ENCODE assay signal across 22 cellular contexts in the genomic region with DNA sequence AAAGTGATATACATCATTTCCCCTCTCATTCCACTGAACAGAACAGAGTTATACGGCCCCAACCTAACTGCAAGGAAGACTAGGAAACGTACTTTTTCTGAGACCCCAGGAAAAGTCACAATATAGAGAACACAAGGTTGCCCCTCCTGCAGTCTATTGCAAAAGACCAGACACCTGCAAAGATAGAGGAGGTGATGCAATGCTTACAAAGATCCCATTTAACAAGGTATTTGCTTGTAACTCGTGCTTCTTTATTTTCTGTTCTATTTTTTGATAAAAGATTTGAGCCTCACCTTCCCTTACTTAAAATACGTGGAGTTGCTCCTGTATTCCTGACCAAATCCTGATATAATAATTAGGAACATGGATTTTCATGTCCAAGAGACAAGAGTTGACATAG.
DNase-seq lines count a peak whose midpoint lies in the region; ATAC-seq, FAIRE-seq and TF ChIP-seq lines count a peak whose summit lies in the region.
"Had no signal": no experiment of that assay in that cellular context is flagged by ENCODE, and none has a peak within 500 bp of the region (broad histone marks: within the 10 kb centered on the region; RNA-seq: fewer than 3 reads in every experiment).

No MANE protein-coding gene starts in this region.

- H3K27ac ChIP-seq in HepG2 (ENCODE audit: extremely low read length, insufficient read depth, low read length) (no peak overlapping the region), right lobe of liver (no peak overlapping the region), mesendoderm (ENCODE audit: low read depth, low read length) (no peak overlapping the region), PC-3 (ENCODE audit: low read length) (no peak overlapping the region)
- H3K27ac ChIP-seq: A549; BLaER1 treated with 17β-estradiol and CSF1 and Interleukin-3, amounts not matched to agents 10 nM and 100 nM had no signal

- no peak for DNase-seq in HepG2 (ENCODE audit: low spot score)
- no peak for DNase-seq in right lobe of liver
- DNase-seq in mesendoderm = no peak
- DNase-seq in PC-3 = no peak
- DNase-seq: 8988T; ACHN; AML-193; BE2C; CD4-positive, alpha-beta T cell; CD8-positive, alpha-beta memory T cell; DMS 273 treated with DMSO at 0.1 percent for 48 hours; EL; GF-D8; HFFc6 had no signal

- H2AK5ac ChIP-seq in mesendoderm (ENCODE audit: low read length) = no peak overlapping the region

- H3K36me3 ChIP-seq in HepG2 (replicated peaks in 1 of 2; ENCODE audit: control insufficient read depth in 1 of 2, insufficient read depth in 2 of 2, low read length in 2 of 2) = no peaks in the 10 kb centered on the region
- no peaks in the 10 kb centered on the region for H3K36me3 ChIP-seq in right lobe of liver
- no peaks in the 10 kb centered on the region for H3K36me3 ChIP-seq in Loucy (ENCODE audit: insufficient read depth, low read length)
- no peaks in the 10 kb centered on the region for H3K36me3 ChIP-seq in mesendoderm (ENCODE audit: control insufficient read depth, insufficient read depth, low read length)
- H3K36me3 ChIP-seq in PC-3 (ENCODE audit: low read depth, low read length) = no peaks in the 10 kb centered on the region
- H3K36me3 ChIP-seq: BE2C; BLaER1 treated with 17β-estradiol and CSF1 and Interleukin-3, amounts not matched to agents 10 nM and 100 nM; HAP-1 had no signal

- no peak overlapping the region for H4K5ac ChIP-seq in mesendoderm (ENCODE audit: low read length)

- peaks cover 3% of the 10 kb centered on the region for H3K79me1 ChIP-seq in mesendoderm (ENCODE audit: low read length)

- peak overlapping the region; percentile 39 for H3K18ac ChIP-seq in mesendoderm (ENCODE audit: low read length)

- H3K79me2 ChIP-seq in HepG2 (ENCODE audit: insufficient read depth, low read length) (no peaks in the 10 kb centered on the region), Loucy (ENCODE audit: insufficient read depth, low read length) (no peaks in the 10 kb centered on the region), mesendoderm (ENCODE audit: control insufficient read depth, insufficient read depth, low read length) (peaks cover 5% of the 10 kb centered on the region), PC-3 (ENCODE audit: low read length) (no peaks in the 10 kb centered on the region)

- no peaks in the 10 kb centered on the region for H3K27me3 ChIP-seq in HepG2 (ENCODE audit: control insufficient read depth in 1 of 2, insufficient read depth in 2 of 2, low read length in 2 of 2)
- no peaks in the 10 kb centered on the region for H3K27me3 ChIP-seq in right lobe of liver
- H3K27me3 ChIP-seq in Loucy (ENCODE audit: insufficient read depth, low read length, poor library complexity, severe bottlenecking) = no peaks in the 10 kb centered on the region
- no peaks in the 10 kb centered on the region for H3K27me3 ChIP-seq in mesendoderm (ENCODE audit: insufficient read depth, low read length, poor library complexity)
- H3K27me3 ChIP-seq in PC-3 (ENCODE audit: low read length) = no peaks in the 10 kb centered on the region
- H3K27me3 ChIP-seq: BE2C; BLaER1 treated with 17β-estradiol and CSF1 and Interleukin-3, amounts not matched to agents 10 nM and 100 nM had no signal

- no peak overlapping the region for H4K8ac ChIP-seq in mesendoderm (ENCODE audit: low read depth, low read length)

- no peak for TF ChIP-seq RAD21 in HepG2 (CRISPR knock-in tag; IDR thresholded peaks at IDR 0.05)

- H3K4me2 ChIP-seq in HepG2 (ENCODE audit: low read depth, low read length) = no peak overlapping the region
- H3K4me2 ChIP-seq in Loucy (ENCODE audit: low read depth, low read length, poor library complexity, severe bottlenecking) = peak overlapping the region; percentile 0
- H3K4me2 ChIP-seq in mesendoderm (ENCODE audit: low read length) = no peak overlapping the region
- H3K4me2 ChIP-seq in PC-3 (ENCODE audit: low read length) = no peak overlapping the region
- H3K4me2 ChIP-seq: A549 had no signal

- no peaks in the 10 kb centered on the region for H4K20me1 ChIP-seq in HepG2 (ENCODE audit: insufficient read depth, low read length)
- H4K20me1 ChIP-seq in Loucy (ENCODE audit: insufficient read depth, low read length, poor library complexity, severe bottlenecking) = no peaks in the 10 kb centered on the region
- no peaks in the 10 kb centered on the region for H4K20me1 ChIP-seq in PC-3 (ENCODE audit: low read length)
- H4K20me1 ChIP-seq: BLaER1 treated with 17β-estradiol and CSF1 and Interleukin-3, amounts not matched to agents 10 nM and 100 nM had no signal

- TF ChIP-seq EP300 in HepG2 (IDR thresholded peaks at IDR 0.05; ENCODE audit: low read depth in 2 of 2, low read length in 2 of 2) (no peak), HepG2 (CRISPR knock-in tag; IDR thresholded peaks at IDR 0.05; ENCODE audit: borderline replicate concordance) (no peak)

- TF ChIP-seq CTCF in HepG2 (CRISPR knock-in tag; IDR thresholded peaks at IDR 0.05) (no peak), right lobe of liver (IDR thresholded peaks at IDR 0.05) (no peak), Loucy (conservative IDR thresholded peaks at IDR 0.05; ENCODE audit: low read length) (no peak), PC-3 (conservative IDR thresholded peaks at IDR 0.05; ENCODE audit: low read depth, low read length) (no peak)

- no peak overlapping the region for H2BK5ac ChIP-seq in mesendoderm (ENCODE audit: low read length)

- CTCF ChIA-PET in HepG2 (lab: Yijun Ruan, JAX; ENCODE audit: low intra/inter-chr PET ratio, low total read pairs) (no interaction called here), PC-3 (lab: Charles Lee) (no interaction called here)

- H2BK120ac ChIP-seq in mesendoderm (ENCODE audit: low read depth, low read length) = no peak overlapping the region

- H3K56ac ChIP-seq in mesendoderm (ENCODE audit: low read length) = no peak overlapping the region

- FAIRE-seq in HepG2 (lab: Jason Lieb, UNC) = no peak
- FAIRE-seq: A549, D721Med, GM12891, GM18507 had no signal

- H3K9me2 ChIP-seq in Loucy (replicated peaks; ENCODE audit: low read depth, low read length) = no peaks in the 10 kb centered on the region
- H3K9me2 ChIP-seq in PC-3 (replicated peaks; ENCODE audit: low read length) = no peaks in the 10 kb centered on the region

- no peak overlapping the region for H3K23ac ChIP-seq in mesendoderm (ENCODE audit: low read length)

- H3K9ac ChIP-seq in HepG2 (ENCODE audit: insufficient read depth, low read depth, low read length) = no peak overlapping the region
- H3K9ac ChIP-seq in Loucy (ENCODE audit: low read depth, low read length, poor library complexity, severe bottlenecking) = no peak overlapping the region
- H3K9ac ChIP-seq in mesendoderm (ENCODE audit: low read length) = no peak overlapping the region
- H3K9ac ChIP-seq in PC-3 (ENCODE audit: low read length) = no peak overlapping the region
- H3K9ac ChIP-seq: BLaER1 treated with 17β-estradiol and CSF1 and Interleukin-3, amounts not matched to agents 10 nM and 100 nM had no signal

- H3K4me3 ChIP-seq in HepG2 (replicated peaks in 1 of 3; ENCODE audit: insufficient read depth in 1 of 3, low read depth in 2 of 3, low read length in 3 of 3) (no peak overlapping the region), right lobe of liver (no peak overlapping the region), Loucy (ENCODE audit: low read length, poor library complexity, severe bottlenecking) (no peak overlapping the region), mesendoderm (ENCODE audit: low read length) (no peak overlapping the region), PC-3 (ENCODE audit: low read length) (no peak overlapping the region)
- H3K4me3 ChIP-seq: A549; BLaER1 treated with 17β-estradiol and CSF1 and Interleukin-3, amounts not matched to agents 10 nM and 100 nM; HAP-1 had no signal

- H3K9me3 ChIP-seq in HepG2 (ENCODE audit: low read length) (no peaks in the 10 kb centered on the region), right lobe of liver (no peaks in the 10 kb centered on the region), Loucy (ENCODE audit: insufficient read depth, low read depth, low read length) (no peaks in the 10 kb centered on the region; the same call in 1 of the 2 replicates), PC-3 (ENCODE audit: low read length) (no peaks in the 10 kb centered on the region)
- H3K9me3 ChIP-seq: A549, BE2C, HAP-1 had no signal

- H3K4ac ChIP-seq in mesendoderm (ENCODE audit: low read depth, low read length) = no peak overlapping the region

- no peak overlapping the region for H2BK15ac ChIP-seq in mesendoderm (replicated peaks; ENCODE audit: low read depth)

- H3K4me1 ChIP-seq in HepG2 (ENCODE audit: insufficient read depth, low read length) (peaks cover 11% of the 10 kb centered on the region; the same call in 1 of the 2 replicates), right lobe of liver (no peaks in the 10 kb centered on the region), Loucy (ENCODE audit: insufficient read depth, low read length, poor library complexity, severe bottlenecking) (peaks cover 29% of the 10 kb centered on the region), mesendoderm (ENCODE audit: control insufficient read depth, low read depth, low read length) (no peaks in the 10 kb centered on the region), PC-3 (ENCODE audit: insufficient read depth, low read length) (peaks cover 14% of the 10 kb centered on the region)
- H3K4me1 ChIP-seq: BE2C, HAP-1 had no signal

- no TSS peak for BruUV-seq in HepG2 (replicated peaks; lab: Mats Ljungman, UMichigan)
- BruUV-seq in PC-3 (replicated peaks; lab: Mats Ljungman, UMichigan) = no TSS peak

- TF ChIP-seq POLR2A in HepG2 (IDR thresholded peaks at IDR 0.05; ENCODE audit: insufficient read depth in 1 of 2, low read depth in 2 of 2, low read length in 2 of 2) (no peak), right lobe of liver (IDR thresholded peaks at IDR 0.05) (no peak)

- intact Hi-C loops in HepG2 (cut with micrococcal nuclease; ENCODE audit: unreplicated experiment) = loop anchor here (5.0 kb wide), 1 partner anchor 33 kb away; no protein-coding TSS in a partner anchor
- intact Hi-C loops in right lobe of liver (cut with DNase I) = no loop called here
- intact Hi-C loops in PC-3 (cut with micrococcal nuclease) = no loop called here

- in situ Hi-C loops in HepG2 (cut with HindIII; ENCODE audit: extremely low pct_ligation_motif_present, low pct_unique_long_range_greater_than_20kb) = no loop called here

- POLR2A ChIA-PET in HepG2 (lab: Yijun Ruan, JAX) (no interaction called here), PC-3 (lab: Charles Lee; ENCODE audit: unreplicated experiment) (no interaction called here)

- WGBS in HepG2 (ENCODE audit: low lambda C conversion rate) = 6% methylated on average over 4 of the region's 4 CpGs
- WGBS in right lobe of liver (ENCODE audit: insufficient coverage, low coverage, low lambda C conversion rate, missing lambda C conversion rate) = 50% methylated on average over 4 of the region's 4 CpGs
- WGBS in mesendoderm (ENCODE audit: extremely low coverage, insufficient coverage, low lambda C conversion rate) = no CpG with 5 or more reads among the region's 4 CpGs

- H2AFZ ChIP-seq in HepG2 (ENCODE audit: low read length) (no peak overlapping the region), Loucy (ENCODE audit: low read length) (no peak overlapping the region), PC-3 (ENCODE audit: low read length) (no peak overlapping the region)

- no peaks in the 10 kb centered on the region for H3F3A ChIP-seq in Loucy (ENCODE audit: low read depth)
- H3F3A ChIP-seq in PC-3 (ENCODE audit: low read length, unreplicated experiment) = no peaks in the 10 kb centered on the region

- ATAC-seq in HepG2 (no peak), right lobe of liver (no peak), PC-3 (no peak), HG02970 (IDR thresholded peaks at IDR 0.05; ENCODE audit: low FRiP score, unreplicated experiment) (no peak)
- ATAC-seq: A549 had no signal
